13 cellular contexts compared by ENCODE assay signal in genomic region chr10:8301831-8302230, GRCh38.
DNase-seq lines count a peak whose midpoint lies in the region; TF ChIP-seq lines count a peak whose summit lies in the region.
"Had no signal": no experiment of that assay in that cellular context is flagged by ENCODE, and none has a peak within 500 bp of the region (broad histone marks: within the 10 kb centered on the region; RNA-seq: fewer than 3 reads in every experiment).

No MANE protein-coding gene starts in this region.

- no peak overlapping the region for H2BK120ac ChIP-seq in trophoblast cell (ENCODE audit: insufficient read depth, low read length, poor library complexity)

- WGBS in mammary epithelial cell (ENCODE audit: low coverage, missing lambda C conversion rate), result 94% methylated on average over 4 of the region's 4 CpGs
- no CpG with 5 or more reads among the region's 4 CpGs for WGBS in trophoblast cell (ENCODE audit: extremely low coverage, insufficient coverage, insufficient read length)
- WGBS in esophagus muscularis mucosa, result 82% methylated on average over 4 of the region's 4 CpGs

- peak overlapping the region; percentile 4 for H2AFZ ChIP-seq in mammary epithelial cell (ENCODE audit: low read depth, low read length)
- H2AFZ ChIP-seq in trophoblast cell (ENCODE audit: insufficient read depth, low read length, poor library complexity), result no peak overlapping the region

- no peak for TF ChIP-seq CTCF in mammary epithelial cell (conservative IDR thresholded peaks at IDR 0.05 in 1 of 2, IDR thresholded peaks at IDR 0.05 in 1 of 2; ENCODE audit: extremely low read depth in 1 of 2, insufficient read depth in 1 of 2, low read depth in 1 of 2, low read length in 2 of 2)
- no peak for TF ChIP-seq CTCF in breast epithelium (IDR thresholded peaks at IDR 0.05)
- no peak for TF ChIP-seq CTCF in GM10248 (IDR thresholded peaks at IDR 0.05; ENCODE audit: control extremely low read depth, extremely low read depth, low read depth, missing control alignments)
- TF ChIP-seq CTCF in esophagus muscularis mucosa (IDR thresholded peaks at IDR 0.05), result no peak

- TF ChIP-seq EP300 in esophagus muscularis mucosa (IDR thresholded peaks at IDR 0.05), result no peak

- H3K79me1 ChIP-seq in trophoblast cell (ENCODE audit: low read length), result peaks cover 27% of the 10 kb centered on the region

- H3K18ac ChIP-seq in trophoblast cell (ENCODE audit: low read length), result no peak overlapping the region

- no peak overlapping the region for H3K4me2 ChIP-seq in mammary epithelial cell (ENCODE audit: insufficient read depth, low read depth, low read length)
- H3K4me2 ChIP-seq in trophoblast cell (ENCODE audit: low read length), result no peak overlapping the region

- no peak overlapping the region for H3K14ac ChIP-seq in trophoblast cell (ENCODE audit: low read length)

- CTCF ChIA-PET in mammary epithelial cell (lab: Charles Lee; ENCODE audit: low non-redundant PET), result no interaction called here
- CTCF ChIA-PET in GM10248 (lab: Yijun Ruan, JAX), result interaction anchor here (0.9 to 1.5 kb wide), 2 partner anchors 12 to 40 kb away, joined by 4 to 6 read pairs; no protein-coding TSS in a partner anchor

- no peaks in the 10 kb centered on the region for H3K79me2 ChIP-seq in mammary epithelial cell (ENCODE audit: insufficient read depth, low read length)
- peaks cover 3% of the 10 kb centered on the region for H3K79me2 ChIP-seq in trophoblast cell (ENCODE audit: control insufficient read depth, insufficient read depth, low read length, poor library complexity)

- no peak overlapping the region for H3K4ac ChIP-seq in trophoblast cell (ENCODE audit: low read depth, low read length)

- DNase-seq in mammary epithelial cell (peak; percentile 14), breast epithelium (ENCODE audit: low spot score in 2 of 2) (no peak), epithelial cell of prostate (ENCODE audit: low read depth, low spot score) (no peak), trophoblast cell (no peak), GM10248 (ENCODE audit: extremely low spot score) (no peak), NCI-H748 treated with DMSO at 0.1 percent for 48 hours (lab: John Stamatoyannopoulos, UW) (no peak), esophagus muscularis mucosa (ENCODE audit: extremely low spot score) (no peak)
- DNase-seq: 8988T; AML-193; Calu3; CD4-positive, alpha-beta T cell; DMS 273 treated with DMSO at 0.1 percent for 48 hours had no signal

- in situ Hi-C loops in mammary epithelial cell (cut with MboI; ENCODE audit: low sequenced_read_pairs in 2 of 2), result no loop called here

- H2AK5ac ChIP-seq in trophoblast cell (ENCODE audit: low read length), result no peak overlapping the region

- no peak overlapping the region for H2BK5ac ChIP-seq in trophoblast cell (ENCODE audit: low read depth, low read length, poor library complexity)

- peaks cover 26% of the 10 kb centered on the region for H3K4me1 ChIP-seq in mammary epithelial cell (ENCODE audit: insufficient read depth, low read length)
- no peaks in the 10 kb centered on the region for H3K4me1 ChIP-seq in breast epithelium
- peaks cover 15 to 16% of the 10 kb centered on the region in 2 experiments for H3K4me1 ChIP-seq in trophoblast cell (ENCODE audit: control insufficient read depth in 1 of 2, insufficient read depth in 2 of 2, low read length in 2 of 2)
- no peaks in the 10 kb centered on the region for H3K4me1 ChIP-seq in esophagus muscularis mucosa

- no peaks in the 10 kb centered on the region for H4K20me1 ChIP-seq in mammary epithelial cell (ENCODE audit: insufficient read depth, low read length)
- H4K20me1 ChIP-seq: BLaER1 treated with 17β-estradiol and CSF1 and Interleukin-3, amounts not matched to agents 10 nM and 100 nM had no signal

- H3K27ac ChIP-seq in mammary epithelial cell (ENCODE audit: insufficient read depth, low read depth, low read length) (no peak overlapping the region), breast epithelium (no peak overlapping the region), epithelial cell of prostate (peak overlapping the region; percentile 52), trophoblast cell (ENCODE audit: low read depth, low read length) (peak overlapping the region; percentile 1), esophagus muscularis mucosa (replicated peaks in 1 of 4) (no peak overlapping the region)
- H3K27ac ChIP-seq: BLaER1 treated with 17β-estradiol and CSF1 and Interleukin-3, amounts not matched to agents 10 nM and 100 nM had no signal

- H4K91ac ChIP-seq in trophoblast cell (ENCODE audit: low read depth, low read length), result peak overlapping the region; percentile 38

- H3K9me3 ChIP-seq in mammary epithelial cell (replicated peaks; ENCODE audit: insufficient read depth, low read length) (no peaks in the 10 kb centered on the region), breast epithelium (no peaks in the 10 kb centered on the region), trophoblast cell (ENCODE audit: insufficient read depth, low read depth, low read length) (no peaks in the 10 kb centered on the region), esophagus muscularis mucosa (no peaks in the 10 kb centered on the region)
- H3K9me3 ChIP-seq: BLaER1 treated with 17β-estradiol and CSF1 and Interleukin-3, amounts not matched to agents 10 nM and 100 nM had no signal

- intact Hi-C loops in mammary epithelial cell (cut with micrococcal nuclease) (no loop called here), breast epithelium (cut with DNase I; ENCODE audit: low total_unique reads) (no loop called here), esophagus muscularis mucosa (cut with DNase I) (no loop called here)

- POLR2A ChIA-PET in GM10248 (lab: Yijun Ruan, JAX), result no interaction called here

- H3K4me3 ChIP-seq in mammary epithelial cell (replicated peaks in 1 of 3; ENCODE audit: insufficient read depth in 1 of 3, low read depth in 2 of 3, low read length in 3 of 3) (no peak overlapping the region), breast epithelium (no peak overlapping the region), trophoblast cell (ENCODE audit: low read depth, low read length) (no peak overlapping the region), esophagus muscularis mucosa (no peak overlapping the region)
- H3K4me3 ChIP-seq: BLaER1 treated with 17β-estradiol and CSF1 and Interleukin-3, amounts not matched to agents 10 nM and 100 nM had no signal

- H3K27me3 ChIP-seq in mammary epithelial cell (ENCODE audit: insufficient read depth, low read length) (no peaks in the 10 kb centered on the region), breast epithelium (no peaks in the 10 kb centered on the region), trophoblast cell (ENCODE audit: insufficient read depth, low read length) (no peaks in the 10 kb centered on the region), esophagus muscularis mucosa (peaks cover 0 to 47% (median 2%) of the 10 kb centered on the region in 4 donors)
- H3K27me3 ChIP-seq: BLaER1 treated with 17β-estradiol and CSF1 and Interleukin-3, amounts not matched to agents 10 nM and 100 nM had no signal

- BruUV-seq in mammary epithelial cell (replicated peaks; lab: Mats Ljungman, UMichigan), result no TSS peak

- TF ChIP-seq POLR2A in breast epithelium (IDR thresholded peaks at IDR 0.05) (no peak), esophagus muscularis mucosa (IDR thresholded peaks at IDR 0.05; ENCODE audit: low read depth) (no peak)

- no peak overlapping the region for H4K12ac ChIP-seq in trophoblast cell (ENCODE audit: low read depth, low read length)

- no peak overlapping the region for H3K23ac ChIP-seq in trophoblast cell (ENCODE audit: low read length)

- H3K36me3 ChIP-seq in mammary epithelial cell (ENCODE audit: insufficient read depth, low read length), result no peaks in the 10 kb centered on the region
- no peaks in the 10 kb centered on the region for H3K36me3 ChIP-seq in breast epithelium
- H3K36me3 ChIP-seq in trophoblast cell (ENCODE audit: control insufficient read depth in 1 of 2, insufficient read depth in 2 of 2, low read length in 2 of 2), result no peaks in the 10 kb centered on the region
- H3K36me3 ChIP-seq in esophagus muscularis mucosa, result no peaks in the 10 kb centered on the region
- H3K36me3 ChIP-seq: BLaER1 treated with 17β-estradiol and CSF1 and Interleukin-3, amounts not matched to agents 10 nM and 100 nM had no signal

- H4K8ac ChIP-seq in trophoblast cell (ENCODE audit: low read depth, low read length), result no peak overlapping the region

- H2BK12ac ChIP-seq in trophoblast cell (ENCODE audit: low read length), result peak overlapping the region; percentile 59

- dilution Hi-C loops in mammary epithelial cell (cut with HindIII; ENCODE audit: low sequenced_read_pairs), result no loop called here

- H3K9ac ChIP-seq in mammary epithelial cell (ENCODE audit: insufficient read depth, low read length), result no peak overlapping the region
- H3K9ac ChIP-seq in trophoblast cell (ENCODE audit: low read length), result no peak overlapping the region
- H3K9ac ChIP-seq: BLaER1 treated with 17β-estradiol and CSF1 and Interleukin-3, amounts not matched to agents 10 nM and 100 nM had no signal

Comparison
In these comparisons a context has a peak if more than half of its experiments do, and no peak if none do; other contexts are left out.
1. H3K27ac ChIP-seq: peak in epithelial cell of prostate (single experiment) and trophoblast cell (single experiment); none in mammary epithelial cell (single experiment), breast epithelium (0 of 2) and esophagus muscularis mucosa (0 of 4).